In the genomic region with DNA sequence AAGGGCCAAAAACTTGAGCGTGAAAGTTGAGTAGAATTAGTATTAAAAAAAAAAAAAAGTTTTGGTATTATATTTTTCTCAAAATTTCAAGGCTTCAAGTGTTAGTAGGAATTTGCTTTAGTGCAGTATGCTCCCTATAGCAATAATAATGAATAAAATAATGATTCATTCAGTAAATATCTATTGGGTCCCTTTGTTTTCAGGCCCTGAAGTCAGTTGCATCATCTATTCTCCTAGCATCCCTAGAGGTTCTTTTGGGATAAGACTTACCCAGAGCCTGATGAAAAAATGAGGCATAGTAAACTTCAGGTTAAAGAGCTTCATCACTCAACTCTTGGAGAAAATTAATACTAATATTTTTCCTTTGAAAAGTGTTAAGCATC, we compare ENCODE assay signal across 8 cellular contexts. TPM values are rescaled to one million over a fixed set of nuclear protein-coding genes. Genes with fewer than 3 reads are reported as not detected.
DNase-seq lines count a peak whose midpoint lies in the region; ATAC-seq, FAIRE-seq and TF ChIP-seq lines count a peak whose summit lies in the region.

No MANE protein-coding gene starts in this region.

- H3K27ac ChIP-seq in OCI-LY1 (ENCODE audit: low read depth, low read length, poor library complexity, severe bottlenecking) (no peak overlapping the region), endothelial cell of umbilical vein (ENCODE audit: insufficient read depth, low read depth, low read length) (peak overlapping the region; percentile 60), pancreas (peak overlapping the region in 1 of 4 donors; percentile 76), substantia nigra (ENCODE audit: low read depth, low read length, poor library complexity, severe bottlenecking) (no peak overlapping the region)

- no peak for FAIRE-seq in endothelial cell of umbilical vein (lab: Jason Lieb, UNC)
- FAIRE-seq in pancreas (lab: Jason Lieb, UNC) = no peak

- no TSS peak for BruUV-seq in endothelial cell of umbilical vein (replicated peaks; lab: Mats Ljungman, UMichigan)

- CTCF ChIA-PET in endothelial cell of umbilical vein (lab: Charles Lee) = interaction anchor here (1.4 to 2.8 kb wide), 2 partner anchors 19 to 197 kb away, joined by 5 to 51 read pairs; a partner anchor contains a TSS

- no peaks in the 10 kb centered on the region for H3F3A ChIP-seq in OCI-LY1 (ENCODE audit: insufficient read depth, low read length)

- H4K20me1 ChIP-seq in OCI-LY1 (ENCODE audit: insufficient read depth, low read length) = no peaks in the 10 kb centered on the region
- H4K20me1 ChIP-seq in endothelial cell of umbilical vein (replicated peaks; ENCODE audit: control insufficient read depth, extremely low read depth, insufficient read depth, low read length) = no peaks in the 10 kb centered on the region

- ATAC-seq in pancreas (no peak), GM21619 (IDR thresholded peaks at IDR 0.05; ENCODE audit: unreplicated experiment) (no peak)

- intact Hi-C loops in endothelial cell of umbilical vein (cut with micrococcal nuclease) (loop anchor here (1.0 to 5.0 kb wide), 2 partner anchors 20 to 62 kb away; no protein-coding TSS in a partner anchor), pancreas (cut with DNase I) (no loop called here)

- no peaks in the 10 kb centered on the region for H3K36me3 ChIP-seq in OCI-LY1 (ENCODE audit: insufficient read depth, low read length)
- H3K36me3 ChIP-seq in endothelial cell of umbilical vein (ENCODE audit: control insufficient read depth in 2 of 2, extremely low read depth in 1 of 2, insufficient read depth in 2 of 2, low read length in 2 of 2) = no peaks in the 10 kb centered on the region
- H3K36me3 ChIP-seq in pancreas = no peaks in the 10 kb centered on the region

- DNase-seq in ELR (ENCODE audit: low read depth) = peak; percentile 82
- peak; percentile 9 for DNase-seq in endothelial cell of umbilical vein (ENCODE audit: low read depth, low spot score)
- no peak for DNase-seq in pancreas
- DNase-seq in substantia nigra (lab: John Stamatoyannopoulos, UW) = no peak
- no peak for DNase-seq in mucosa of gallbladder (ENCODE audit: low spot score)
- no peak for DNase-seq in GM19238 (ENCODE audit: insufficient read length, low spot score)

- 5 to 9% methylated on average over 1 of the region's 1 CpG for WGBS in pancreas, 2 donors

- no peaks in the 10 kb centered on the region for H3K27me3 ChIP-seq in OCI-LY1 (ENCODE audit: insufficient read depth, low read length)
- H3K27me3 ChIP-seq in endothelial cell of umbilical vein (ENCODE audit: control insufficient read depth in 2 of 2, insufficient read depth in 2 of 2, low read length in 2 of 2) = no peaks in the 10 kb centered on the region
- H3K27me3 ChIP-seq in pancreas = no peaks in the 10 kb centered on the region

- H3K79me2 ChIP-seq in OCI-LY1 (ENCODE audit: insufficient read depth, low read length) = peaks cover 24% of the 10 kb centered on the region
- peaks cover 30% of the 10 kb centered on the region for H3K79me2 ChIP-seq in endothelial cell of umbilical vein (ENCODE audit: control insufficient read depth, insufficient read depth, low read length)

- H2AFZ ChIP-seq in OCI-LY1 (ENCODE audit: low read length) (no peak overlapping the region), endothelial cell of umbilical vein (ENCODE audit: low read depth, low read length) (peak overlapping the region; percentile 96)

- H3K4me2 ChIP-seq in OCI-LY1 (ENCODE audit: low read length) = peak overlapping the region; percentile 95
- peak overlapping the region; percentile 89 for H3K4me2 ChIP-seq in endothelial cell of umbilical vein (ENCODE audit: insufficient read depth, low read length)

- dilution Hi-C loops in endothelial cell of umbilical vein (cut with MboI; ENCODE audit: extremely low pct_ligation_motif_present, low sequenced_read_pairs) = no loop called here

- no peak for TF ChIP-seq POLR2A in endothelial cell of umbilical vein (IDR thresholded peaks at IDR 0.05; ENCODE audit: low read depth, low read length)

- POLR2A ChIA-PET in endothelial cell of umbilical vein (lab: Charles Lee) = no interaction called here

- H3K4me1 ChIP-seq in OCI-LY1 (ENCODE audit: insufficient read depth, low read length, severe bottlenecking) = peaks cover 35% of the 10 kb centered on the region
- H3K4me1 ChIP-seq in endothelial cell of umbilical vein (ENCODE audit: control insufficient read depth, extremely low read depth, insufficient read depth, low read length) = peaks cover 14% of the 10 kb centered on the region
- peaks cover 0 to 13% (median 0%) of the 10 kb centered on the region in 3 donors for H3K4me1 ChIP-seq in pancreas

- H3K9me1 ChIP-seq in endothelial cell of umbilical vein (replicated peaks; ENCODE audit: control insufficient read depth, extremely low read depth, insufficient read depth, low read length) = no peaks in the 10 kb centered on the region

- H3K9ac ChIP-seq in OCI-LY1 (ENCODE audit: low read length) (peak overlapping the region; percentile 90), endothelial cell of umbilical vein (replicated peaks; ENCODE audit: extremely low read depth, insufficient read depth, low read length) (peak overlapping the region; percentile 84)

- peak overlapping the region; percentile 89 for H3K4me3 ChIP-seq in OCI-LY1 (ENCODE audit: low read depth, low read length, poor library complexity, severe bottlenecking)
- peak overlapping the region; percentile 63 to 96 (median 89) for H3K4me3 ChIP-seq in endothelial cell of umbilical vein (replicated peaks in 1 of 3; ENCODE audit: insufficient read depth in 1 of 3, low read depth in 1 of 3, low read length in 3 of 3)
- peak overlapping the region in 3 of 4 donors; percentile 80 to 86 (median 83) for H3K4me3 ChIP-seq in pancreas

- no peaks in the 10 kb centered on the region for H3K9me2 ChIP-seq in OCI-LY1 (ENCODE audit: low read depth, low read length)

- no peaks in the 10 kb centered on the region for H3K9me3 ChIP-seq in OCI-LY1 (ENCODE audit: low read length)
- H3K9me3 ChIP-seq in endothelial cell of umbilical vein (replicated peaks; ENCODE audit: control insufficient read depth, insufficient read depth, low read length) = no peaks in the 10 kb centered on the region
- no peaks in the 10 kb centered on the region for H3K9me3 ChIP-seq in pancreas

- TF ChIP-seq CTCF in OCI-LY1 (IDR thresholded peaks at IDR 0.05; ENCODE audit: low read length) (no peak), endothelial cell of umbilical vein (IDR thresholded peaks at IDR 0.05; ENCODE audit: extremely low read depth in 1 of 2, insufficient read depth in 1 of 2, low read depth in 1 of 2, low read length in 2 of 2) (no peak), pancreas (IDR thresholded peaks at IDR 0.05) (no peak)

TF ChIP-seq in endothelial cell of umbilical vein, 7 proteins besides CTCF, POLR2A, EP300 and RAD21:
- no peak for TF ChIP-seq GATA2 (IDR thresholded peaks at IDR 0.05; ENCODE audit: insufficient read depth, insufficient read length, low read depth, low read length)
- TF ChIP-seq POLR2AphosphoS5 (IDR thresholded peaks at IDR 0.05; ENCODE audit: insufficient read depth, low read depth, low read length) = no peak
- TF ChIP-seq JUN (IDR thresholded peaks at IDR 0.05; ENCODE audit: borderline replicate concordance, insufficient read depth, insufficient read length, low read depth) = peak; percentile 9
- TF ChIP-seq, protein P1, sequence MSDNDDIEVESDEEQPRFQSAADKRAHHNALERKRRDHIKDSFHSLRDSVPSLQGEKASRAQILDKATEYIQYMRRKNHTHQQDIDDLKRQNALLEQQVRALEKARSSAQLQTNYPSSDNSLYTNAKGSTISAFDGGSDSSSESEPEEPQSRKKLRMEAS (IDR thresholded peaks at IDR 0.05; ENCODE audit: insufficient read depth, insufficient read length) = no peak
- no peak for TF ChIP-seq MYC (IDR thresholded peaks at IDR 0.05; ENCODE audit: low read depth, low read length)
- TF ChIP-seq FOS (IDR thresholded peaks at IDR 0.05; ENCODE audit: borderline replicate concordance, insufficient read depth, low read length) = no peak

RNA-seq across cellular contexts. Expression of a gene that starts 1.1 kb away (rescaled TPM):
- total RNA-seq in endothelial cell of umbilical vein (75.4 and 77.4 TPM in 2 replicates), pancreas (10 to 100 TPM; 13.7 to 27.9 (median 18.8) TPM), mucosa of gallbladder (39.7 TPM)
- polyA plus RNA-seq in endothelial cell of umbilical vein (22.3 and 26.1 TPM in 2 replicates), pancreas (10 to 100 TPM; 34.8 to 41.9 TPM)
- polyA plus RNA-seq in endothelial cell of umbilical vein (2011; cell fraction: cytosol; rRNA removed) = 33.6 and 34.2 TPM in 2 replicates
- polyA plus RNA-seq in endothelial cell of umbilical vein (2011; cell fraction: nucleus; rRNA removed) = 57.6 and 75.5 TPM in 2 replicates
- polyA plus RNA-seq in endothelial cell of umbilical vein (2012) = 52.7 and 58.3 TPM in 2 replicates
- 22.1 and 25.0 TPM in 2 replicates for polyA minus RNA-seq in endothelial cell of umbilical vein
- 26.3 TPM for polyA minus RNA-seq in endothelial cell of umbilical vein (2011; cell fraction: cytosol; rRNA and poly(A)+ RNA removed)
- polyA minus RNA-seq in endothelial cell of umbilical vein (2011; cell fraction: nucleus; rRNA and poly(A)+ RNA removed) = 27.6 and 37.4 TPM in 2 replicates

RNA-seq across cellular contexts. Expression of a gene that starts 20.3 kb away (rescaled TPM):
- total RNA-seq in endothelial cell of umbilical vein = 32.5 and 34.2 TPM in 2 replicates
- 3.8 and 4.8 TPM in 2 replicates for polyA plus RNA-seq in endothelial cell of umbilical vein
- 4.8 and 5.0 TPM in 2 replicates for polyA plus RNA-seq in endothelial cell of umbilical vein (2011; cell fraction: cytosol; rRNA removed)
- 8.7 and 10.2 TPM in 2 replicates for polyA plus RNA-seq in endothelial cell of umbilical vein (2011; cell fraction: nucleus; rRNA removed)
- polyA plus RNA-seq in endothelial cell of umbilical vein (2012) = 17.1 and 24.4 TPM in 2 replicates
- 18.1 and 21.6 TPM in 2 replicates for polyA minus RNA-seq in endothelial cell of umbilical vein
- polyA minus RNA-seq in endothelial cell of umbilical vein (2011; cell fraction: cytosol; rRNA and poly(A)+ RNA removed) = 15.8 TPM
- 10.6 and 14.2 TPM in 2 replicates for polyA minus RNA-seq in endothelial cell of umbilical vein (2011; cell fraction: nucleus; rRNA and poly(A)+ RNA removed)
- 10 to 100 TPM in 3 of 6 donors, 1 to 10 TPM in 3; 7.9 to 16.3 (median 10.5) TPM for total RNA-seq in pancreas
- 1 to 10 TPM; 2.6 to 4.2 TPM for polyA plus RNA-seq in pancreas
- total RNA-seq in mucosa of gallbladder = 29.7 TPM

RNA-seq across cellular contexts. Expression of a gene that starts 51.5 kb away (rescaled TPM):
- 4.6 and 7.2 TPM in 2 replicates for total RNA-seq in endothelial cell of umbilical vein
- polyA plus RNA-seq in endothelial cell of umbilical vein = 3.0 and 3.3 TPM in 2 replicates
- 4.7 and 5.1 TPM in 2 replicates for polyA plus RNA-seq in endothelial cell of umbilical vein (2011; cell fraction: cytosol; rRNA removed)
- 2.3 and 2.6 TPM in 2 replicates for polyA plus RNA-seq in endothelial cell of umbilical vein (2011; cell fraction: nucleus; rRNA removed)
- polyA plus RNA-seq in endothelial cell of umbilical vein (2012) = 5.0 and 5.1 TPM in 2 replicates
- polyA minus RNA-seq in endothelial cell of umbilical vein = 1.8 and 2.3 TPM in 2 replicates
- polyA minus RNA-seq in endothelial cell of umbilical vein (2011; cell fraction: cytosol; rRNA and poly(A)+ RNA removed) = 1.4 TPM
- polyA minus RNA-seq in endothelial cell of umbilical vein (2011; cell fraction: nucleus; rRNA and poly(A)+ RNA removed) = 1.2 and 1.6 TPM in 2 replicates
- total RNA-seq in pancreas = 1 to 10 TPM in 4 of 6 donors, under 1 TPM in 2; 0.83 to 1.9 (median 1.1) TPM
- polyA plus RNA-seq in pancreas = 1 to 10 TPM; 1.7 to 2.1 TPM
- total RNA-seq in mucosa of gallbladder = 6.2 TPM

Comparison
In these comparisons a context has a peak if more than half of its experiments do, and no peak if none do; other contexts are left out.
1. DNase-seq: peak in ELR (single experiment) and endothelial cell of umbilical vein (single experiment); none in pancreas (0 of 6), substantia nigra (0 of 49), mucosa of gallbladder (single experiment) and GM19238 (single experiment).
2. Peak in every context shown above with its lines, with median percentiles within 50 percentile points of each other: H3K4me3 ChIP-seq.